ENCODE assay signal across 1 cellular context in the genomic region with DNA sequence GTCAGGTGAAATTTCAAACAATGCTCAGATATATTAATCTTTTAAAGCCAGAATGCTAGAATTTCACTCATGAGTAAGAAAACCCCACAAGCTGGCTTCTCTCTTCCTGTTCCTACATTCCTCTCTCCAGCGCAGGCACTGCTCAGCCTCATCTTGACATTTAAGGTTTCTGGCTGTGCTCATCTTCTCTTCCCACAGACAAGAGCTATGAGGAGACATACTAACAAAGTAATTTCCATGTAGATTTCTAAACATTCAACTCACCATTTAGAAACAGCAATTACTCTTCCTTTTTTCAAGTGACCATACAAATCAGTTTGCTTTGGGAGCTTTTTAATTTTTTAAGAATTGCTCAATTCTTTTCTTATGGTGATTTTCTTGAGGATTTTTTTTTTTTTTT.
TF ChIP-seq lines count a peak whose summit lies in the region.

No MANE protein-coding gene starts in this region.

TF ChIP-seq in SK-N-SH, 30 proteins besides CTCF, POLR2A, EP300 and RAD21 (continued from another document):
- TF ChIP-seq, protein P1, sequence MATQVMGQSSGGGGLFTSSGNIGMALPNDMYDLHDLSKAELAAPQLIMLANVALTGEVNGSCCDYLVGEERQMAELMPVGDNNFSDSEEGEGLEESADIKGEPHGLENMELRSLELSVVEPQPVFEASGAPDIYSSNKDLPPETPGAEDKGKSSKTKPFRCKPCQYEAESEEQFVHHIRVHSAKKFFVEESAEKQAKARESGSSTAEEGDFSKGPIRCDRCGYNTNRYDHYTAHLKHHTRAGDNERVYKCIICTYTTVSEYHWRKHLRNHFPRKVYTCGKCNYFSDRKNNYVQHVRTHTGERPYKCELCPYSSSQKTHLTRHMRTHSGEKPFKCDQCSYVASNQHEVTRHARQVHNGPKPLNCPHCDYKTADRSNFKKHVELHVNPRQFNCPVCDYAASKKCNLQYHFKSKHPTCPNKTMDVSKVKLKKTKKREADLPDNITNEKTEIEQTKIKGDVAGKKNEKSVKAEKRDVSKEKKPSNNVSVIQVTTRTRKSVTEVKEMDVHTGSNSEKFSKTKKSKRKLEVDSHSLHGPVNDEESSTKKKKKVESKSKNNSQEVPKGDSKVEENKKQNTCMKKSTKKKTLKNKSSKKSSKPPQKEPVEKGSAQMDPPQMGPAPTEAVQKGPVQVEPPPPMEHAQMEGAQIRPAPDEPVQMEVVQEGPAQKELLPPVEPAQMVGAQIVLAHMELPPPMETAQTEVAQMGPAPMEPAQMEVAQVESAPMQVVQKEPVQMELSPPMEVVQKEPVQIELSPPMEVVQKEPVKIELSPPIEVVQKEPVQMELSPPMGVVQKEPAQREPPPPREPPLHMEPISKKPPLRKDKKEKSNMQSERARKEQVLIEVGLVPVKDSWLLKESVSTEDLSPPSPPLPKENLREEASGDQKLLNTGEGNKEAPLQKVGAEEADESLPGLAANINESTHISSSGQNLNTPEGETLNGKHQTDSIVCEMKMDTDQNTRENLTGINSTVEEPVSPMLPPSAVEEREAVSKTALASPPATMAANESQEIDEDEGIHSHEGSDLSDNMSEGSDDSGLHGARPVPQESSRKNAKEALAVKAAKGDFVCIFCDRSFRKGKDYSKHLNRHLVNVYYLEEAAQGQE (IDR thresholded peaks at IDR 0.05; ENCODE audit: low read depth, low read length): 0 out of 2 replicates have a peak, but pooled peaks have one; percentile 27
- TF ChIP-seq TEAD4 (IDR thresholded peaks at IDR 0.05; ENCODE audit: borderline replicate concordance, insufficient read depth) (0 out of 2 replicates have a peak, but pooled peaks have one; percentile 30), POLR2AphosphoS5 (IDR thresholded peaks at IDR 0.05; ENCODE audit: low read depth, low read length) (peak; percentile 73)
